Comparison of ENCODE assay signal across 1 cellular context in genomic region chr1:106678661-106679060, GRCh38.
TF ChIP-seq lines count a peak whose summit lies in the region.

No MANE protein-coding gene starts in this region.

TF ChIP-seq in WTC11, 78 proteins besides CTCF, POLR2A, EP300 and RAD21 (continued from another document):
- TF ChIP-seq ARID4B (CRISPR knock-in tag; IDR thresholded peaks at IDR 0.05; ENCODE audit: borderline replicate concordance): no peak
- no peak for TF ChIP-seq ZNF423 (CRISPR knock-in tag; IDR thresholded peaks at IDR 0.05)
- no peak for TF ChIP-seq ZSCAN18 (CRISPR knock-in tag; IDR thresholded peaks at IDR 0.05)
- TF ChIP-seq PRDM15 (CRISPR knock-in tag; IDR thresholded peaks at IDR 0.05): no peak
- no peak for TF ChIP-seq SOX15 (CRISPR knock-in tag; IDR thresholded peaks at IDR 0.05)
